12 cellular contexts compared by ENCODE assay signal in genomic region chr4:33837043-33837442, GRCh38.
DNase-seq lines count a peak whose midpoint lies in the region; TF ChIP-seq lines count a peak whose summit lies in the region.
"Had no signal": no experiment of that assay in that cellular context is flagged by ENCODE, and none has a peak within 500 bp of the region (broad histone marks: within the 10 kb centered on the region; RNA-seq: fewer than 3 reads in every experiment).

No MANE protein-coding gene starts in this region.

- CTCF ChIA-PET in AG04450 (lab: Charles Lee) = no interaction called here
- CTCF ChIA-PET in HEK293T (lab: Yijun Ruan, JAX) = no interaction called here

- H3K27me3 ChIP-seq in AG04450 (ENCODE audit: control insufficient read depth, insufficient read depth, low read length) = no peaks in the 10 kb centered on the region
- no peaks in the 10 kb centered on the region for H3K27me3 ChIP-seq in hepatocyte
- no peaks in the 10 kb centered on the region for H3K27me3 ChIP-seq in vagina
- H3K27me3 ChIP-seq in spleen (replicated peaks in 1 of 7) = no peaks in the 10 kb centered on the region
- H3K27me3 ChIP-seq: Peyer's patch had no signal

- H3K4me3 ChIP-seq in AG04450 (ENCODE audit: low read depth, low read length) (no peak overlapping the region), astrocyte of the spinal cord (ENCODE audit: low read depth, low read length) (no peak overlapping the region), hepatocyte (no peak overlapping the region), vagina (no peak overlapping the region), spleen (no peak overlapping the region)
- H3K4me3 ChIP-seq: Peyer's patch had no signal

- TF ChIP-seq POLR2A in vagina (IDR thresholded peaks at IDR 0.05) = no peak
- no peak for TF ChIP-seq POLR2A in spleen (IDR thresholded peaks at IDR 0.05)

- no peaks in the 10 kb centered on the region for H3K36me3 ChIP-seq in hepatocyte (replicated peaks; ENCODE audit: insufficient read depth, low read depth)
- H3K36me3 ChIP-seq in vagina = no peaks in the 10 kb centered on the region
- H3K36me3 ChIP-seq in spleen = no peaks in the 10 kb centered on the region
- H3K36me3 ChIP-seq: Peyer's patch had no signal

- H3K9me2 ChIP-seq in hepatocyte (replicated peaks; ENCODE audit: insufficient read depth) = no peaks in the 10 kb centered on the region

- intact Hi-C loops in vagina (cut with DNase I) = no loop called here
- intact Hi-C loops in spleen (cut with DNase I; ENCODE audit: low total_unique reads) = no loop called here

- no peak overlapping the region for H2AFZ ChIP-seq in hepatocyte

- no peaks in the 10 kb centered on the region for H4K20me1 ChIP-seq in hepatocyte (ENCODE audit: insufficient read depth, poor library complexity, severe bottlenecking)

- POLR2A ChIA-PET in AG04450 (lab: Yijun Ruan, JAX) (no interaction called here), HEK293T (lab: Yijun Ruan, JAX) (no interaction called here)

- 64% methylated on average over 1 of the region's 1 CpG for WGBS in hepatocyte (ENCODE audit: low lambda C conversion rate, missing lambda C conversion rate)
- 54 to 80% (median 69%) methylated on average over 1 of the region's 1 CpG for WGBS in spleen, 5 donors

- in situ Hi-C loops in astrocyte of the spinal cord (cut with HindIII; ENCODE audit: low sequenced_read_pairs) = no loop called here

- H3K4me2 ChIP-seq in hepatocyte = no peak overlapping the region

- DNase-seq in AG04450 (ENCODE audit: low read depth, low spot score) (peak; percentile 29), HS-5 (ENCODE audit: low read depth) (peak; percentile 57), astrocyte of the spinal cord (ENCODE audit: low read depth, low spot score) (peak; percentile 83), hepatocyte (ENCODE audit: low spot score) (peak; percentile 7), vagina (ENCODE audit: extremely low spot score in 2 of 2) (no peak), HEK293T (ENCODE audit: extremely low spot score) (no peak), OCI-M1 (lab: John Stamatoyannopoulos, UW) (no peak), spleen (no peak)
- DNase-seq: activated naive CD8-positive, alpha-beta T cell treated with anti-CD3 and anti-CD28 coated beads for 36 hours; AML-193; hypothalamus had no signal

- H3K9me3 ChIP-seq in AG04450 (ENCODE audit: control insufficient read depth, insufficient read depth, low read length) = no peaks in the 10 kb centered on the region
- H3K9me3 ChIP-seq in hepatocyte (ENCODE audit: low read depth) = no peaks in the 10 kb centered on the region
- H3K9me3 ChIP-seq in vagina = no peaks in the 10 kb centered on the region
- H3K9me3 ChIP-seq in spleen = peaks cover 0 to 3% (median 0%) of the 10 kb centered on the region in 8 donors
- H3K9me3 ChIP-seq: Peyer's patch had no signal

- H3K4me1 ChIP-seq in hepatocyte (ENCODE audit: insufficient read depth) (no peaks in the 10 kb centered on the region), vagina (no peaks in the 10 kb centered on the region), spleen (no peaks in the 10 kb centered on the region)
- H3K4me1 ChIP-seq: Peyer's patch had no signal

- H3K27ac ChIP-seq in AG04450 (ENCODE audit: low read depth, low read length) (no peak overlapping the region), hepatocyte (peak overlapping the region; percentile 15), vagina (no peak overlapping the region), spleen (no peak overlapping the region)
- H3K27ac ChIP-seq: Peyer's patch had no signal

- TF ChIP-seq CTCF in AG04450 (IDR thresholded peaks at IDR 0.05; ENCODE audit: low read depth, low read length) (no peak), astrocyte of the spinal cord (IDR thresholded peaks at IDR 0.05; ENCODE audit: low read depth, low read length) (no peak), hepatocyte (IDR thresholded peaks at IDR 0.05; ENCODE audit: poor library complexity) (no peak), vagina (IDR thresholded peaks at IDR 0.05) (no peak), spleen (IDR thresholded peaks at IDR 0.05 in 8 of 11, conservative IDR thresholded peaks at IDR 0.05 in 3 of 11) (no peak)

- no peaks in the 10 kb centered on the region for H3K79me2 ChIP-seq in hepatocyte

TF ChIP-seq in HEK293T, 16 proteins besides CTCF, POLR2A, EP300 and RAD21:
- TF ChIP-seq NFRKB (IDR thresholded peaks at IDR 0.05) = no peak
- no peak for TF ChIP-seq FOXA1 (IDR thresholded peaks at IDR 0.05)
- TF ChIP-seq ZNF384 (IDR thresholded peaks at IDR 0.05) = no peak

Comparison
In these comparisons a context has a peak if more than half of its experiments do, and no peak if none do; other contexts are left out.
1. DNase-seq: peak in AG04450 (single experiment), HS-5 (single experiment), astrocyte of the spinal cord (single experiment) and hepatocyte (single experiment); none in vagina (0 of 2), HEK293T (single experiment), OCI-M1 (single experiment) and spleen (single experiment).